ENCODE assay signal across 10 cellular contexts in genomic region chr1:231162970-231163830, GRCh38. TPM values are rescaled to one million over a fixed set of nuclear protein-coding genes. Genes with fewer than 3 reads are reported as not detected.
DNase-seq lines count a peak whose midpoint lies in the region; ATAC-seq and TF ChIP-seq lines count a peak whose summit lies in the region.
"Had no signal": no experiment of that assay in that cellular context is flagged by ENCODE, and none has a peak within 500 bp of the region (broad histone marks: within the 10 kb centered on the region; RNA-seq: fewer than 3 reads in every experiment).

No MANE protein-coding gene starts in this region.

- H3K9me3 Mint-ChIP-seq in neural crest cell: no peaks in the 10 kb centered on the region

- BruUV-seq in mammary epithelial cell (replicated peaks; lab: Mats Ljungman, UMichigan): no TSS peak

- H3K27me3 Mint-ChIP-seq in neural crest cell (ENCODE audit: low read depth): peaks cover 83% of the 10 kb centered on the region

- H3K36me3 ChIP-seq in HEK293 (ENCODE audit: control insufficient read depth in 2 of 2, insufficient read depth in 1 of 2, low read length in 2 of 2) (no peaks in the 10 kb centered on the region), mammary epithelial cell (ENCODE audit: insufficient read depth, low read length) (no peaks in the 10 kb centered on the region)
- H3K36me3 ChIP-seq: upper lobe of left lung had no signal

- in situ Hi-C loops in mammary epithelial cell (cut with MboI; ENCODE audit: low sequenced_read_pairs in 2 of 2): no loop called here

- no peaks in the 10 kb centered on the region for H3K79me2 ChIP-seq in mammary epithelial cell (ENCODE audit: insufficient read depth, low read length)

- peaks cover 4% of the 10 kb centered on the region for H3K4me1 ChIP-seq in HEK293 (ENCODE audit: control insufficient read depth, insufficient read depth, low read length)
- H3K4me1 ChIP-seq in mammary epithelial cell (ENCODE audit: insufficient read depth, low read length): peaks cover 17% of the 10 kb centered on the region

- ATAC-seq in HG03135 (IDR thresholded peaks at IDR 0.05; ENCODE audit: unreplicated experiment) (no peak), HG03520 (IDR thresholded peaks at IDR 0.05; ENCODE audit: unreplicated experiment) (no peak)

- peak overlapping the region; percentile 64 for H3K4me3 Mint-ChIP-seq in neural crest cell

- no peak for TF ChIP-seq CTCF in HEK293 (tag by site-specific recombination; IDR thresholded peaks at IDR 0.05)
- no peak for TF ChIP-seq CTCF in mammary epithelial cell (conservative IDR thresholded peaks at IDR 0.05 in 1 of 2, IDR thresholded peaks at IDR 0.05 in 1 of 2; ENCODE audit: extremely low read depth in 1 of 2, insufficient read depth in 1 of 2, low read depth in 1 of 2, low read length in 2 of 2)
- TF ChIP-seq CTCF in neural crest cell (conservative IDR thresholded peaks at IDR 0.05): no peak

- H3K9ac ChIP-seq in mammary epithelial cell (ENCODE audit: insufficient read depth, low read length): no peak overlapping the region

- 11% methylated on average over 9 of the region's 98 CpGs for WGBS in mammary epithelial cell (ENCODE audit: low coverage, missing lambda C conversion rate)

- H3K4me3 ChIP-seq in HEK293 (ENCODE audit: low read depth, low read length) (peak overlapping the region; percentile 44), mammary epithelial cell (replicated peaks in 1 of 3; ENCODE audit: insufficient read depth in 1 of 3, low read depth in 2 of 3, low read length in 3 of 3) (no peak overlapping the region)

- H3K4me2 ChIP-seq in mammary epithelial cell (ENCODE audit: insufficient read depth, low read depth, low read length): peak overlapping the region; percentile 69

- H3K27ac ChIP-seq in HEK293 (ENCODE audit: extremely low read depth, low read depth, low read length) (no peak overlapping the region), mammary epithelial cell (ENCODE audit: insufficient read depth, low read depth, low read length) (no peak overlapping the region)
- H3K27ac ChIP-seq: upper lobe of left lung had no signal

- dilution Hi-C loops in mammary epithelial cell (cut with HindIII; ENCODE audit: low sequenced_read_pairs): no loop called here

- H3K9me3 ChIP-seq in HEK293 (ENCODE audit: control insufficient read depth, insufficient read depth, low read depth, low read length) (no peaks in the 10 kb centered on the region), mammary epithelial cell (replicated peaks; ENCODE audit: insufficient read depth, low read length) (no peaks in the 10 kb centered on the region)
- H3K9me3 ChIP-seq: upper lobe of left lung had no signal

- CTCF ChIA-PET in HEK293 (lab: Yijun Ruan, JAX): interaction anchor here (0.5 to 1.3 kb wide), 5 partner anchors 24 to 1658 kb away, joined by 3 to 4 read pairs (median 3); no protein-coding TSS in a partner anchor
- CTCF ChIA-PET in mammary epithelial cell (lab: Charles Lee; ENCODE audit: low non-redundant PET): no interaction called here

- H3K27ac Mint-ChIP-seq in neural crest cell (ENCODE audit: unreplicated experiment): no peak overlapping the region

- DNase-seq in COLO668 (lab: John Stamatoyannopoulos, UW; ENCODE audit: unreplicated experiment) (peak; percentile 77), mammary epithelial cell (no peak), neural crest cell (ENCODE audit: low read depth, low spot score) (no peak), cortex of kidney (lab: John Stamatoyannopoulos, UW) (no peak), SW480 (ENCODE audit: low spot score) (no peak)
- DNase-seq: NK-92 treated with Interleukin-12 subunit alpha and Interleukin-12 subunit beta, amount 100 ng/mL, for 24 hours had no signal

- intact Hi-C loops in mammary epithelial cell (cut with micrococcal nuclease): no loop called here

- H3K4me1 Mint-ChIP-seq in neural crest cell: peaks cover 5% of the 10 kb centered on the region

- H4K20me1 ChIP-seq in mammary epithelial cell (ENCODE audit: insufficient read depth, low read length): peaks cover 3% of the 10 kb centered on the region

- H3K27me3 ChIP-seq in mammary epithelial cell (ENCODE audit: insufficient read depth, low read length): peaks cover 40% of the 10 kb centered on the region

- no peak overlapping the region for H2AFZ ChIP-seq in mammary epithelial cell (ENCODE audit: low read depth, low read length)

- no peaks in the 10 kb centered on the region for H3K36me3 Mint-ChIP-seq in neural crest cell (ENCODE audit: low read depth)

- POLR2A ChIA-PET in HEK293 (lab: Yijun Ruan, JAX): interaction anchor here (0.9 to 1.9 kb wide), 2 partner anchors 15 to 125 kb away, joined by 3 to 5 read pairs; no protein-coding TSS in a partner anchor

TF ChIP-seq in HEK293, 187 proteins besides CTCF, POLR2A, EP300 and RAD21 (continues in another document):
- peak; percentile 8; the same call in 1 of the 2 replicates for TF ChIP-seq ZNF76 (tag by site-specific recombination; IDR thresholded peaks at IDR 0.05; ENCODE audit: borderline replicate concordance, low read depth)
- peak; percentile 3 for TF ChIP-seq ZBTB26 (tag by site-specific recombination; optimal IDR thresholded peaks at IDR 0.05)
- no peak for TF ChIP-seq ZNF670 (tag by site-specific recombination; IDR thresholded peaks at IDR 0.05; ENCODE audit: low read depth)
- TF ChIP-seq ZNF146 (tag by site-specific recombination; IDR thresholded peaks at IDR 0.05): 0 out of 2 replicates have a peak, but pooled peaks have one; percentile 17
- peak; percentile 41; the same call in 1 of the 2 replicates for TF ChIP-seq ZBTB44 (tag by site-specific recombination; IDR thresholded peaks at IDR 0.05)
- TF ChIP-seq ZNF518A (tag by site-specific recombination; conservative IDR thresholded peaks at IDR 0.05; ENCODE audit: low read depth): 0 out of 2 replicates have a peak, but pooled peaks have one; percentile 6
- no peak for TF ChIP-seq ZNF629 (tag by site-specific recombination; IDR thresholded peaks at IDR 0.05)

RNA-seq across cellular contexts. Expression of gene TRIM67, which starts 1.3 kb away (rescaled TPM):
- total RNA-seq in mammary epithelial cell: not detected
- not detected for polyA plus RNA-seq in mammary epithelial cell
- not detected for polyA minus RNA-seq in mammary epithelial cell
- 1.6 and 1.9 TPM in 2 replicates for total RNA-seq in neural crest cell
